ENCODE assay signal across 25 cellular contexts in the genomic region with DNA sequence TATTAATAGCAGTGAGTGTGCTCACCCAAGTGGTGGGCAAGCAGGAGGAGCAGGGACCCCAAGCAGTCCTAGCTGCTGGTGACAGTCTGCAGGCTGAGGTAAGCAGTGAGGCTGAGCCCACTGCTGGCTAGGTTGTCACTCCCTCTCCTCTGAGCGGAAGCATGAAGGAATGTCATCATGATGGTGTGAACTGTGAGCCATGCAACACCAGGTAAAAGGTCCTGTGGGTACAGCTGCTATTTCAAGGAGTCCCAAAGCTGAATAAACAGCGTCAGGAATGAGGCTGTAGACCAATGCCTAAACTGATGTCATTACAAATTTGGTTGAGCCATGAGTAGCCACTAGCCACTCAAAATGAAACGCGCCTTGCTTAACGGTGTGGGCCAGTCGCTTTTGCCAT.
"Had no signal": no experiment of that assay in that cellular context is flagged by ENCODE, and none has a peak within 500 bp of the region (broad histone marks: within the 10 kb centered on the region; RNA-seq: fewer than 3 reads in every experiment).

No MANE protein-coding gene starts in this region.

- FAIRE-seq: HTR-8/SVneo had no signal

- H3K27me3 ChIP-seq: Peyer's patch, SJSA1 had no signal

- H3K27ac ChIP-seq: HL-60, KMS-11, PC-9, Peyer's patch, SJSA1, SK-N-MC had no signal

- H3K4me2 ChIP-seq: KMS-11, PC-9 had no signal

- H3K9ac ChIP-seq: KMS-11 had no signal

- H2AFZ ChIP-seq: PC-9 had no signal

- H3K9me3 ChIP-seq: Peyer's patch, SJSA1 had no signal

- H3K4me1 ChIP-seq: Peyer's patch, SJSA1 had no signal

- H3K36me3 ChIP-seq: Peyer's patch, SJSA1 had no signal

- H3K4me3 ChIP-seq: PC-9, Peyer's patch, SJSA1, SK-N-MC had no signal

- DNase-seq: Kasumi-1; MM.1S; NCI-H1092 treated with DMSO at 0.1 percent for 48 hours; NCI-H1436; NCI-H187; NCI-H2029; NCI-H2081 treated with DMSO at 0.1 percent for 48 hours; NCI-H2171; NCI-H226; NCI-H446; NCI-H510A; NCI-H524 treated with DMSO at 0.1 percent for 48 hours; NCI-H69; NCI-H774; NK-92 treated with Interleukin-12 subunit alpha and Interleukin-12 subunit beta, amount 100 ng/mL, for 24 hours; PC-9; Peyer's patch; Right ventricle myocardium superior; SIG-M5; SW 1271 had no signal
